Comparison of ENCODE assay signal across 1 cellular context in genomic region chr14:105421723-105422615, GRCh38.
TF ChIP-seq lines count a peak whose summit lies in the region.

No MANE protein-coding gene starts in this region.

TF ChIP-seq in HepG2, 621 proteins besides CTCF, POLR2A, EP300 and RAD21:
- TF ChIP-seq ZNF44 (CRISPR knock-in tag; IDR thresholded peaks at IDR 0.05), result no peak
- TF ChIP-seq ZSCAN25 (CRISPR knock-in tag; IDR thresholded peaks at IDR 0.05), result no peak
- TF ChIP-seq AGO2 (optimal IDR thresholded peaks at IDR 0.05; ENCODE audit: low read depth, low read length), result peak; percentile 87
- TF ChIP-seq RBM39 (IDR thresholded peaks at IDR 0.05; ENCODE audit: low read depth, low read length, poor library complexity, severe bottlenecking), result peak; percentile 31
